10 cellular contexts compared by ENCODE assay signal in the genomic region with DNA sequence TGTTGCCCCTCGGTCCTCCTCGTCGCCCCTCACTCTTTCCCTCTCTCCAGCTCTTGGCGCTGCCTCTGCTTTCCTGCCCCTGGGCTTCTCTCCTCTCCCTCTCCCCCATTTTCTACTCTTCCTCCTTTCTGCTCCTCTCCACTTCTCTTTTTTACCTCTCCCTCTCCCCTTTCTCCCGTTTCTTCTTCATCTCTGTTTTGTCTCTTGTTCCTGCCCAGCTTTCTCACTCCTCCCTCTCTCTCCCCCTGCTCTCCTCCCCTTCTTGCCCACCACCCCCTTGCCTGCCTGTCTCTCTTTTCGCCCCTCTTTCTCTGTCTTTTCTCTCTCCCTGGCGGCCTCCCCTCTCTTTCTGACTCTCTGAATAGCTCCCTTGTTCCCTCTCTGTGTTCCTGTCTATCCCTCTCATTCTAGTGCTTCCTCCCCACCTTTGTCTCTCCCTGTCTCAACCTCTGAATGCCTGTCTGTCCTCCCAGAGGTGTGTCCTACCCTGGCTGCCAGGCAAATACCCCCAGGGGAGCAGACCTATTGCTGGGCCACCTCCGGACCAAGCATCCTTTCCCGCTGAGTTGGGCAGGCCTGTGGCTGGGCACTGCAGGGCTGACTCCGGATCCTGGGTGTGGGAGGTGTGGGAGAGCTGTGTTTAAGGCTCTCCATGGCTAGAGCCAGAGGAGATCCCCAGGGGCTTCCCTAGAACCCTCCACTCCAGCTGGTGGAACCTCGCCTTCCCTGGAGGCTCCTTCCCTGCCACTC. TPM values are rescaled to one million over a fixed set of nuclear protein-coding genes. Genes with fewer than 3 reads are reported as not detected.
DNase-seq lines count a peak whose midpoint lies in the region; ATAC-seq, FAIRE-seq and TF ChIP-seq lines count a peak whose summit lies in the region.
"Had no signal": no experiment of that assay in that cellular context is flagged by ENCODE, and none has a peak within 500 bp of the region (broad histone marks: within the 10 kb centered on the region; RNA-seq: fewer than 3 reads in every experiment).

No MANE protein-coding gene starts in this region.

- H3K27me3 Mint-ChIP-seq in GM23338 (ENCODE audit: insufficient read depth, low read depth, poor library complexity) (peaks cover 69% of the 10 kb centered on the region), osteocyte (ENCODE audit: unreplicated experiment) (peaks cover 10% of the 10 kb centered on the region)

- H4K20me1 ChIP-seq in GM23338 (replicated peaks; ENCODE audit: insufficient read depth), result peaks cover 6% of the 10 kb centered on the region; the same call in 1 of the 2 replicates

- peak overlapping the region; percentile 77 for H3K9ac ChIP-seq in NT2/D1 (ENCODE audit: insufficient read length, low read depth)
- H3K9ac ChIP-seq: KMS-11 had no signal

- no peak for TF ChIP-seq CTCF in GM23338 (conservative IDR thresholded peaks at IDR 0.05; ENCODE audit: low read depth in 2 of 2)
- TF ChIP-seq CTCF in osteocyte (IDR thresholded peaks at IDR 0.05), result no peak

- H3K4me3 ChIP-seq in GM23338 (peak overlapping the region; percentile 72), NT2/D1 (ENCODE audit: insufficient read length, low read depth) (no peak overlapping the region)

- peak overlapping the region; percentile 77 for H3K4me3 Mint-ChIP-seq in GM23338
- H3K4me3 Mint-ChIP-seq in osteocyte (ENCODE audit: unreplicated experiment), result peak overlapping the region; percentile 65

- H3K4me1 ChIP-seq in GM23338 (ENCODE audit: insufficient read depth) (peaks cover 31% of the 10 kb centered on the region), NT2/D1 (ENCODE audit: insufficient read depth, insufficient read length) (peaks cover 12% of the 10 kb centered on the region)

- H3K9me3 ChIP-seq in NT2/D1 (ENCODE audit: insufficient read depth, low read length), result no peaks in the 10 kb centered on the region

- peak overlapping the region; percentile 74 for H2AFZ ChIP-seq in GM23338

- H3F3A ChIP-seq in GM23338 (replicated peaks; ENCODE audit: low read depth), result peaks cover 23% of the 10 kb centered on the region

- H3K9me3 Mint-ChIP-seq in GM23338, result no peaks in the 10 kb centered on the region; the same call in 2 of the 3 replicates
- no peaks in the 10 kb centered on the region for H3K9me3 Mint-ChIP-seq in osteocyte (ENCODE audit: unreplicated experiment)

- no peaks in the 10 kb centered on the region for H3K9me2 ChIP-seq in GM23338 (ENCODE audit: insufficient read depth)

- H3K27me3 ChIP-seq in GM23338 (ENCODE audit: insufficient read depth) (peaks cover 90% of the 10 kb centered on the region), NT2/D1 (ENCODE audit: insufficient read depth, insufficient read length) (peaks cover 72% of the 10 kb centered on the region)

- no peaks in the 10 kb centered on the region for H3K36me3 ChIP-seq in GM23338 (ENCODE audit: insufficient read depth)
- H3K36me3 ChIP-seq in NT2/D1 (ENCODE audit: insufficient read depth, insufficient read length, low read length), result no peaks in the 10 kb centered on the region

- DNase-seq in GM23338 (ENCODE audit: low spot score) (peak; percentile 45), NT2/D1 (ENCODE audit: low read depth, low spot score) (no peak), frontal cortex (ENCODE audit: low spot score in 2 of 2) (peak; percentile 46 to 53), osteocyte (ENCODE audit: extremely low spot score, unreplicated experiment) (no peak), erythroblast (lab: John Stamatoyannopoulos, UW) (no peak), glomerular visceral epithelial cell (ENCODE audit: extremely low spot score) (no peak), GM12891 (ENCODE audit: insufficient read length, low spot score) (no peak)
- DNase-seq: activated naive CD4-positive, alpha-beta T cell treated with Interleukin-2 at 50 U/mL for 16 hours had no signal

- FAIRE-seq in frontal cortex (lab: Jason Lieb, UNC), result no peak
- no peak for FAIRE-seq in GM12891 (lab: Jason Lieb, UNC)

- H3K27ac Mint-ChIP-seq in GM23338 (no peak overlapping the region), osteocyte (ENCODE audit: unreplicated experiment) (peak overlapping the region; percentile 88)

- H3K27ac ChIP-seq in GM23338 (ENCODE audit: low read depth), result no peak overlapping the region
- H3K27ac ChIP-seq: KMS-11 had no signal

- TF ChIP-seq POLR2A in erythroblast (IDR thresholded peaks at IDR 0.05; ENCODE audit: low read length), result no peak
- TF ChIP-seq POLR2A in GM12891 (IDR thresholded peaks at IDR 0.05; ENCODE audit: low read depth, low read length), result no peak

- peak; percentile 17 for ATAC-seq in GM23338
- no peak for ATAC-seq in HG03571 (IDR thresholded peaks at IDR 0.05; ENCODE audit: unreplicated experiment)

- no peaks in the 10 kb centered on the region for H3K36me3 Mint-ChIP-seq in GM23338 (ENCODE audit: low read depth)
- no peaks in the 10 kb centered on the region for H3K36me3 Mint-ChIP-seq in osteocyte (ENCODE audit: unreplicated experiment)

- peak overlapping the region; percentile 93 for H3K4me2 ChIP-seq in GM23338
- H3K4me2 ChIP-seq: KMS-11 had no signal

- no peaks in the 10 kb centered on the region for H3K79me2 ChIP-seq in GM23338 (replicated peaks; ENCODE audit: insufficient read depth)

- H3K4me1 Mint-ChIP-seq in GM23338 (peaks cover 32% of the 10 kb centered on the region), osteocyte (ENCODE audit: unreplicated experiment) (peaks cover 54% of the 10 kb centered on the region)

TF ChIP-seq in GM23338, 12 proteins besides CTCF, POLR2A, EP300 and RAD21:
- TF ChIP-seq EZH2 (IDR thresholded peaks at IDR 0.05; ENCODE audit: low read depth, unreplicated experiment) (peak; percentile 73), POLR2AphosphoS5 (IDR thresholded peaks at IDR 0.05; ENCODE audit: low read depth) (no peak)
- TF ChIP-seq, protein P1, sequence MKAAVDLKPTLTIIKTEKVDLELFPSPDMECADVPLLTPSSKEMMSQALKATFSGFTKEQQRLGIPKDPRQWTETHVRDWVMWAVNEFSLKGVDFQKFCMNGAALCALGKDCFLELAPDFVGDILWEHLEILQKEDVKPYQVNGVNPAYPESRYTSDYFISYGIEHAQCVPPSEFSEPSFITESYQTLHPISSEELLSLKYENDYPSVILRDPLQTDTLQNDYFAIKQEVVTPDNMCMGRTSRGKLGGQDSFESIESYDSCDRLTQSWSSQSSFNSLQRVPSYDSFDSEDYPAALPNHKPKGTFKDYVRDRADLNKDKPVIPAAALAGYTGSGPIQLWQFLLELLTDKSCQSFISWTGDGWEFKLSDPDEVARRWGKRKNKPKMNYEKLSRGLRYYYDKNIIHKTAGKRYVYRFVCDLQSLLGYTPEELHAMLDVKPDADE (IDR thresholded peaks at IDR 0.05), result no peak

TF ChIP-seq in GM12891, 5 proteins besides CTCF, POLR2A, EP300 and RAD21:
- no peak for TF ChIP-seq PAX5 (IDR thresholded peaks at IDR 0.05; ENCODE audit: insufficient read depth, low read length, severe bottlenecking)
- TF ChIP-seq TAF1 (IDR thresholded peaks at IDR 0.05; ENCODE audit: low read depth, low read length), result no peak
- no peak for TF ChIP-seq POLR2AphosphoS5 (IDR thresholded peaks at IDR 0.05; ENCODE audit: low read depth, low read length)
- TF ChIP-seq POU2F2 (IDR thresholded peaks at IDR 0.05; ENCODE audit: low read depth, low read length), result no peak
- TF ChIP-seq SPI1 (IDR thresholded peaks at IDR 0.05; ENCODE audit: low read depth, low read length), result no peak

RNA-seq across cellular contexts. Expression of a gene that starts 41.0 kb away (rescaled TPM):
- 1.0 and 2.0 TPM in 2 replicates for total RNA-seq in GM23338 (2014; rRNA removed; shearing (Covaris generic))
- 0.54 and 0.57 TPM in 2 replicates for polyA plus RNA-seq in GM23338 (2016; fragmentation: Nextera tagmentation; extraction: Ambion mirVana)
- total RNA-seq in frontal cortex (5.7 TPM), osteocyte (10.6 and 11.4 TPM in 2 replicates)
- polyA plus RNA-seq in GM12891 (2012; ENCODE audit: low read depth, missing spikeins), result not detected

Comparison
In these comparisons a context has a peak if more than half of its experiments do, and no peak if none do; other contexts are left out.
1. DNase-seq: peak in GM23338 (single experiment) and frontal cortex (2 of 2); none in NT2/D1 (single experiment), osteocyte (single experiment), erythroblast (0 of 2), glomerular visceral epithelial cell (single experiment) and GM12891 (single experiment).